Comparison of ENCODE assay signal across 1 cellular context in the genomic region with DNA sequence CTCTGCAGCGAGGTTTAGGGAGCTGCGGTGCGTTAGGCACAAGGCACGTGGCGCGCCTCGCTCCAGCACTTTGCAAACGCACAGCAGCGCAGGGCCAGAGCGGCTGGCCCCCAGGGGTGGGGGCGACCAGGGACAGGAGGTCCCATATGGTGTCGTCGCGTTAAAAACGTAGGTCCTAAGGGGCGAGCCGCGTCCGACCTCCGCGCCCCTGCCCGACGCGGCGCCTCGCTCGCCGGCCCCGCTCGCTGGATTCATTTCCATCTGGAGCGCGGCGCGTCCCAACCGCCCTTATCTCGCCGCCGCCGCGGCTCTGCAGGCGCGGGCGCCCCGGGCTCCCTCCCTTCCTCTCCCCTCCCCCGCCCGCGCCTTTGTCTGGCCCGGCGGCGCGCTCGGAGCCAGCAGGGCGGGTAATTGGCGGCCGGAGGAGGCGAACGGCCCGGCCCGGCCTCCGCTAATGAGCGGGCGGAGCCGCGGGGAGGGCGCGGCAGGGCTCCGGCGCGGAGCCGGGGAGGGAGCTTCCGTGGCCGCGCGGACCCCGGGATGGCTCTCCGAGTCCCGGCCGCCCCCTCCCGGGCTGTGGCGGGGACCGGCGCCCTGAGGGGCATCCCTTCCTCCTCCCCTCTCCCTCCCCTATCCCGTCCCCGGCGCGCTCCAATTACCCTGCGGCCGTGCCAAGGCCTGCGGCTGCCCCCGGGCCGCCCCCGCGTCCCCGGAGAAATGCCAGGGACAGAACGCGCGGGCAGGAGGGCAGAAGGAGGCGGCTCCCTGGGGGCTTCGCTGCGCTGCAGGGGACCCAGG.
A peak's percentile ranks its signal among the peaks of the same experiment; 100 is the strongest.
TF ChIP-seq lines count a peak whose summit lies in the region.

No MANE protein-coding gene starts in this region.

TF ChIP-seq in K562, 482 proteins besides CTCF, POLR2A, EP300 and RAD21 (continued from another document and continues in another):
- TF ChIP-seq E2F1 (CRISPR knock-in tag; IDR thresholded peaks at IDR 0.05) (no peak), NEUROD1 (IDR thresholded peaks at IDR 0.05; ENCODE audit: borderline replicate concordance, low read depth, low read length, partially characterized antibody) (no peak), ZNF224 (CRISPR knock-in tag; IDR thresholded peaks at IDR 0.05) (no peak), CREB3L1 (IDR thresholded peaks at IDR 0.05; ENCODE audit: borderline replicate concordance, low read depth) (peak; percentile 32; the same call in 1 of the 2 replicates), ZKSCAN3 (CRISPR knock-in tag; IDR thresholded peaks at IDR 0.05) (no peak), ESRRB (CRISPR knock-in tag; IDR thresholded peaks at IDR 0.05; ENCODE audit: borderline replicate concordance) (no peak), TARDBP (IDR thresholded peaks at IDR 0.05) (no peak), KDM2B (CRISPR knock-in tag; IDR thresholded peaks at IDR 0.05) (no peak), BACH1 (tag; IDR thresholded peaks at IDR 0.05) (no peak), SMAD3 (CRISPR knock-in tag; conservative IDR thresholded peaks at IDR 0.05) (no peak), XRCC5 (IDR thresholded peaks at IDR 0.05; ENCODE audit: low read depth, low read length) (no peak), COPS2 (conservative IDR thresholded peaks at IDR 0.05) (no peak), SPI1 (IDR thresholded peaks at IDR 0.05; ENCODE audit: borderline replicate concordance, low read depth, low read length) (no peak), FOXJ2 (tag; IDR thresholded peaks at IDR 0.05) (no peak), ZNF785 (CRISPR knock-in tag; IDR thresholded peaks at IDR 0.05) (no peak), ZNF592 (IDR thresholded peaks at IDR 0.05) (peak; percentile 93), FOSL1 (tag; conservative IDR thresholded peaks at IDR 0.05) (peak; percentile 33; the same call in 1 of the 2 replicates), TGIF2 (CRISPR knock-in tag; IDR thresholded peaks at IDR 0.05) (no peak), U2AF1 (optimal IDR thresholded peaks at IDR 0.05; ENCODE audit: low read depth, low read length) (no peak), TEAD2 (tag; IDR thresholded peaks at IDR 0.05) (no peak), SIRT6 (IDR thresholded peaks at IDR 0.05; ENCODE audit: low read depth, low read length) (no peak), ZNF354B (CRISPR knock-in tag; IDR thresholded peaks at IDR 0.05) (no peak), ZNF695 (CRISPR knock-in tag; IDR thresholded peaks at IDR 0.05) (no peak), KAT7 (CRISPR knock-in tag; IDR thresholded peaks at IDR 0.05; ENCODE audit: borderline replicate concordance) (no peak), JUND (IDR thresholded peaks at IDR 0.05; ENCODE audit: borderline replicate concordance, low read depth, low read length) (no peak), JUND (tag; IDR thresholded peaks at IDR 0.05; ENCODE audit: borderline replicate concordance, low read depth, low read length) (no peak; the same call in 2 of the 3 replicates), ZSCAN32 (CRISPR knock-in tag; IDR thresholded peaks at IDR 0.05) (no peak), ZNF586 (CRISPR knock-in tag; conservative IDR thresholded peaks at IDR 0.05) (no peak), RNF2 (IDR thresholded peaks at IDR 0.05) (peak; percentile 64; the same call in 1 of the 2 replicates), ZC3H11A (IDR thresholded peaks at IDR 0.05; ENCODE audit: low read depth, low read length) (no peak), FOXM1 (IDR thresholded peaks at IDR 0.05; ENCODE audit: low read depth) (no peak), FOXM1 (CRISPR knock-in tag; IDR thresholded peaks at IDR 0.05; ENCODE audit: low read depth) (no peak), RBM34 (IDR thresholded peaks at IDR 0.05; ENCODE audit: borderline replicate concordance, insufficient read depth, low read length) (no peak), RBM25 (IDR thresholded peaks at IDR 0.05; ENCODE audit: low read depth, low read length, severe bottlenecking) (peak; percentile 19), TCF15 (CRISPR knock-in tag; IDR thresholded peaks at IDR 0.05) (no peak), ZNF561 (CRISPR knock-in tag; conservative IDR thresholded peaks at IDR 0.05) (no peak), JUN (IDR thresholded peaks at IDR 0.05; ENCODE audit: borderline replicate concordance, low read depth, low read length) (no peak), JUN (CRISPR knock-in tag; IDR thresholded peaks at IDR 0.05; ENCODE audit: borderline replicate concordance) (no peak), ZSCAN29 (IDR thresholded peaks at IDR 0.05) (no peak), SRSF1 (IDR thresholded peaks at IDR 0.05; ENCODE audit: low read depth, low read length) (no peak), PURB (CRISPR knock-in tag; IDR thresholded peaks at IDR 0.05; ENCODE audit: low read depth) (no peak), TAF1 (IDR thresholded peaks at IDR 0.05; ENCODE audit: control insufficient read depth, extremely low read depth, insufficient read depth, low read length, severe bottlenecking) (peak; percentile 19), SREBF2 (CRISPR knock-in tag; IDR thresholded peaks at IDR 0.05) (no peak), TBP (optimal IDR thresholded peaks at IDR 0.05; ENCODE audit: low read depth, low read length) (peak; percentile 34), DNMT1 (IDR thresholded peaks at IDR 0.05) (no peak), TCF3 (CRISPR knock-in tag; IDR thresholded peaks at IDR 0.05) (peak; percentile 59), KAT8 (IDR thresholded peaks at IDR 0.05; ENCODE audit: low read depth) (no peak), L3MBTL2 (IDR thresholded peaks at IDR 0.05) (peak; percentile 99)
- TF ChIP-seq, protein P1, sequence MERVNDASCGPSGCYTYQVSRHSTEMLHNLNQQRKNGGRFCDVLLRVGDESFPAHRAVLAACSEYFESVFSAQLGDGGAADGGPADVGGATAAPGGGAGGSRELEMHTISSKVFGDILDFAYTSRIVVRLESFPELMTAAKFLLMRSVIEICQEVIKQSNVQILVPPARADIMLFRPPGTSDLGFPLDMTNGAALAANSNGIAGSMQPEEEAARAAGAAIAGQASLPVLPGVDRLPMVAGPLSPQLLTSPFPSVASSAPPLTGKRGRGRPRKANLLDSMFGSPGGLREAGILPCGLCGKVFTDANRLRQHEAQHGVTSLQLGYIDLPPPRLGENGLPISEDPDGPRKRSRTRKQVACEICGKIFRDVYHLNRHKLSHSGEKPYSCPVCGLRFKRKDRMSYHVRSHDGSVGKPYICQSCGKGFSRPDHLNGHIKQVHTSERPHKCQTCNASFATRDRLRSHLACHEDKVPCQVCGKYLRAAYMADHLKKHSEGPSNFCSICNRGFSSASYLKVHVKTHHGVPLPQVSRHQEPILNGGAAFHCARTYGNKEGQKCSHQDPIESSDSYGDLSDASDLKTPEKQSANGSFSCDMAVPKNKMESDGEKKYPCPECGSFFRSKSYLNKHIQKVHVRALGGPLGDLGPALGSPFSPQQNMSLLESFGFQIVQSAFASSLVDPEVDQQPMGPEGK (CRISPR knock-in tag; IDR thresholded peaks at IDR 0.05; ENCODE audit: borderline replicate concordance), result no peak
- TF ChIP-seq, protein P2, sequence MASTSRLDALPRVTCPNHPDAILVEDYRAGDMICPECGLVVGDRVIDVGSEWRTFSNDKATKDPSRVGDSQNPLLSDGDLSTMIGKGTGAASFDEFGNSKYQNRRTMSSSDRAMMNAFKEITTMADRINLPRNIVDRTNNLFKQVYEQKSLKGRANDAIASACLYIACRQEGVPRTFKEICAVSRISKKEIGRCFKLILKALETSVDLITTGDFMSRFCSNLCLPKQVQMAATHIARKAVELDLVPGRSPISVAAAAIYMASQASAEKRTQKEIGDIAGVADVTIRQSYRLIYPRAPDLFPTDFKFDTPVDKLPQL (IDR thresholded peaks at IDR 0.05; ENCODE audit: extremely low read depth, insufficient read length), result no peak
- TF ChIP-seq, protein P3, sequence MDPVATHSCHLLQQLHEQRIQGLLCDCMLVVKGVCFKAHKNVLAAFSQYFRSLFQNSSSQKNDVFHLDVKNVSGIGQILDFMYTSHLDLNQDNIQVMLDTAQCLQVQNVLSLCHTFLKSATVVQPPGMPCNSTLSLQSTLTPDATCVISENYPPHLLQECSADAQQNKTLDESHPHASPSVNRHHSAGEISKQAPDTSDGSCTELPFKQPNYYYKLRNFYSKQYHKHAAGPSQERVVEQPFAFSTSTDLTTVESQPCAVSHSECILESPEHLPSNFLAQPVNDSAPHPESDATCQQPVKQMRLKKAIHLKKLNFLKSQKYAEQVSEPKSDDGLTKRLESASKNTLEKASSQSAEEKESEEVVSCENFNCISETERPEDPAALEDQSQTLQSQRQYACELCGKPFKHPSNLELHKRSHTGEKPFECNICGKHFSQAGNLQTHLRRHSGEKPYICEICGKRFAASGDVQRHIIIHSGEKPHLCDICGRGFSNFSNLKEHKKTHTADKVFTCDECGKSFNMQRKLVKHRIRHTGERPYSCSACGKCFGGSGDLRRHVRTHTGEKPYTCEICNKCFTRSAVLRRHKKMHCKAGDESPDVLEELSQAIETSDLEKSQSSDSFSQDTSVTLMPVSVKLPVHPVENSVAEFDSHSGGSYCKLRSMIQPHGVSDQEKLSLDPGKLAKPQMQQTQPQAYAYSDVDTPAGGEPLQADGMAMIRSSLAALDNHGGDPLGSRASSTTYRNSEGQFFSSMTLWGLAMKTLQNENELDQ (CRISPR knock-in tag; IDR thresholded peaks at IDR 0.05; ENCODE audit: borderline replicate concordance), result no peak
- TF ChIP-seq, protein P4, sequence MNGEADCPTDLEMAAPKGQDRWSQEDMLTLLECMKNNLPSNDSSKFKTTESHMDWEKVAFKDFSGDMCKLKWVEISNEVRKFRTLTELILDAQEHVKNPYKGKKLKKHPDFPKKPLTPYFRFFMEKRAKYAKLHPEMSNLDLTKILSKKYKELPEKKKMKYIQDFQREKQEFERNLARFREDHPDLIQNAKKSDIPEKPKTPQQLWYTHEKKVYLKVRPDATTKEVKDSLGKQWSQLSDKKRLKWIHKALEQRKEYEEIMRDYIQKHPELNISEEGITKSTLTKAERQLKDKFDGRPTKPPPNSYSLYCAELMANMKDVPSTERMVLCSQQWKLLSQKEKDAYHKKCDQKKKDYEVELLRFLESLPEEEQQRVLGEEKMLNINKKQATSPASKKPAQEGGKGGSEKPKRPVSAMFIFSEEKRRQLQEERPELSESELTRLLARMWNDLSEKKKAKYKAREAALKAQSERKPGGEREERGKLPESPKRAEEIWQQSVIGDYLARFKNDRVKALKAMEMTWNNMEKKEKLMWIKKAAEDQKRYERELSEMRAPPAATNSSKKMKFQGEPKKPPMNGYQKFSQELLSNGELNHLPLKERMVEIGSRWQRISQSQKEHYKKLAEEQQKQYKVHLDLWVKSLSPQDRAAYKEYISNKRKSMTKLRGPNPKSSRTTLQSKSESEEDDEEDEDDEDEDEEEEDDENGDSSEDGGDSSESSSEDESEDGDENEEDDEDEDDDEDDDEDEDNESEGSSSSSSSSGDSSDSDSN (IDR thresholded peaks at IDR 0.05; ENCODE audit: borderline replicate concordance in 1 of 2, low read depth in 2 of 2, low read length in 2 of 2), result peak; percentile 80 to 93; a peak in 3 of 4 replicates
